Comparison of ENCODE assay signal across 14 cellular contexts in the genomic region with DNA sequence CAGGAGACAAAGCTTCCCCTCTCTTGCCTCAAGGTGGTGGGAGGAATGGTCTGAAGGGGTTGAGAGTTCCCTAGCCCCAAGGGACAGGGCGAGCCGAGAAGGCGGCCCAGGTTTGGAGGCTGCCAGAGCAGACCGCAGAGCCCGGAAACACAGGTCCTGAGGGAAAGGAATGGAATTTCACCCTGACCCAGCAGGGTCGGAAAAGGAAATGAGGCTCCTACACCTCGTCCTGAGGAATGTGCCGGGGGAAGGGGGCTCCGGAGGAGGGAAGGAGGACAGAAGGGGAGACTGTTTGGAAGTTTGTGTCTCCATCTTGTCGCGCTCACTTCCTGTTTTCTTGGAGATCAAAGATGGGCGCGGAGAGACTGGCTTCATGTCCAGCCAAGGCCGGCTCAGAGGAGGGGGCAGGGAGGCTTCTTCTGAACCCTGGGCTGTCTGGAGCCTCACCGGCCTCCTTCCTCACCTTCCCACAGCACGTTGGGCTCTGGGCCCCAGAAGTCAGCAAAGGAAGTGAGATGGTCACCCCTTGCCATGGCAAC. TPM values are rescaled to one million over a fixed set of nuclear protein-coding genes. Genes with fewer than 3 reads are reported as not detected.
A peak's percentile ranks its signal among the peaks of the same experiment; 100 is the strongest.
DNase-seq lines count a peak whose midpoint lies in the region; FAIRE-seq and TF ChIP-seq lines count a peak whose summit lies in the region.
"Had no signal": no experiment of that assay in that cellular context is flagged by ENCODE, and none has a peak within 500 bp of the region (broad histone marks: within the 10 kb centered on the region; RNA-seq: fewer than 3 reads in every experiment).

No MANE protein-coding gene starts in this region.

- no peak for FAIRE-seq in H1 (lab: Jason Lieb, UNC)

- peak overlapping the region; percentile 54 for H3K14ac ChIP-seq in H9 (ENCODE audit: insufficient read depth, low read length)
- no peak overlapping the region for H3K14ac ChIP-seq in H1 (ENCODE audit: insufficient read length)

- H2BK5ac ChIP-seq in H9 (ENCODE audit: insufficient read length, low read length), result no peak overlapping the region
- H2BK5ac ChIP-seq in H1 (ENCODE audit: low read depth, low read length), result peak overlapping the region; percentile 80; the same call in 1 of the 2 replicates

- H3K79me2 ChIP-seq in H9 (ENCODE audit: insufficient read depth, low read length), result no peaks in the 10 kb centered on the region
- no peaks in the 10 kb centered on the region for H3K79me2 ChIP-seq in H1 (ENCODE audit: control insufficient read depth in 1 of 2, insufficient read depth in 2 of 2, low read length in 2 of 2)

- no peak for TF ChIP-seq EP300 in H1 (IDR thresholded peaks at IDR 0.05; ENCODE audit: borderline replicate concordance in 1 of 2, low read depth in 2 of 2, low read length in 2 of 2)

- no peak overlapping the region for H3K4me3 ChIP-seq in H1 (ENCODE audit: extremely low read depth in 1 of 4, insufficient read depth in 2 of 4, low read depth in 3 of 4, low read length in 4 of 4)
- no peak overlapping the region for H3K4me3 ChIP-seq in skin epidermis

- H3K18ac ChIP-seq in H9 (ENCODE audit: insufficient read length, low read depth, low read length) (peak overlapping the region; percentile 45), H1 (ENCODE audit: extremely low read depth, low read length) (peak overlapping the region; percentile 87)

- H3K56ac ChIP-seq in H9 (ENCODE audit: insufficient read length, low read depth, low read length) (no peak overlapping the region), H1 (replicated peaks; ENCODE audit: insufficient read length, low read depth, low read length) (no peak overlapping the region)

- peak overlapping the region; percentile 25 for H4K5ac ChIP-seq in H9 (ENCODE audit: insufficient read length, low read depth, low read length)
- no peak overlapping the region for H4K5ac ChIP-seq in H1 (ENCODE audit: insufficient read length, low read depth, low read length)

- no peak for TF ChIP-seq POLR2A in H1 (IDR thresholded peaks at IDR 0.05; ENCODE audit: control extremely low read depth in 1 of 2, low read depth in 2 of 2, low read length in 2 of 2)

- POLR2A ChIA-PET in H1 (lab: Charles Lee; ENCODE audit: partially characterized antibody), result interaction anchor here (0.7 to 1.8 kb wide), 7 partner anchors 9 to 50 kb away, joined by 3 to 9 read pairs (median 4); a partner anchor contains a TSS

- no CpG with 5 or more reads among the region's 16 CpGs for WGBS in H9 (ENCODE audit: extremely low coverage, insufficient read length, low lambda C conversion rate)
- 80% methylated on average over 16 of the region's 16 CpGs; no CpG with 5 or more reads in 1 of the 2 experiments for WGBS in H1 (ENCODE audit: extremely low coverage in 1 of 2, insufficient coverage in 1 of 2, insufficient read length in 1 of 2, insufficient replicate concordance in 2 of 2, low coverage in 1 of 2, low lambda C conversion rate in 2 of 2, missing lambda C conversion rate in 1 of 2), 2 experiments

- H2BK120ac ChIP-seq in H9 (ENCODE audit: low read depth, low read length, poor library complexity, severe bottlenecking) (no peak overlapping the region), H1 (replicated peaks; ENCODE audit: low read depth, low read length) (no peak overlapping the region)

- DNase-seq in H9 (peak; percentile 64), H1 (ENCODE audit: low read depth in 1 of 2, low spot score in 2 of 2) (no peak), left kidney (ENCODE audit: low read depth, low spot score) (peak; percentile 67), NCI-H524 treated with DMSO at 0.1 percent for 48 hours (lab: John Stamatoyannopoulos, UW) (no peak), SW 1271 (lab: John Stamatoyannopoulos, UW) (no peak), DMS114 treated with DMSO at 0.1 percent for 48 hours (lab: John Stamatoyannopoulos, UW; ENCODE audit: unreplicated experiment) (no peak), DMS153 (lab: John Stamatoyannopoulos, UW) (no peak)
- DNase-seq: activated CD4-positive, alpha-beta memory T cell treated with anti-CD3 and anti-CD28 coated beads, Interleukin-2, amount 10 ng/mL, durations not matched to agents 7 days and 5 days; amniotic stem cell; C1 segment of cervical spinal cord; Karpas-422; NCI-H526 treated with DMSO at 0.1 percent for 48 hours had no signal

- no peak overlapping the region for H3K4me3 Mint-ChIP-seq in H9
- H3K4me3 Mint-ChIP-seq: activated CD4-positive, alpha-beta memory T cell treated with anti-CD3 and anti-CD28 coated beads, Interleukin-2, amount 10 ng/mL, durations not matched to agents 7 days and 5 days had no signal

- no peak overlapping the region for H3K27ac ChIP-seq in H9 (ENCODE audit: insufficient read length, low read depth, low read length)
- no peak overlapping the region; the same call in 1 of the 2 replicates for H3K27ac ChIP-seq in H1 (ENCODE audit: low read depth, low read length)
- peak overlapping the region in 13 of 21 experiments; percentile 5 to 81 (median 51) for H3K27ac ChIP-seq in skin epidermis
- H3K27ac ChIP-seq: neutrophil had no signal

- H3K4me1 Mint-ChIP-seq in H9, result peaks cover 4 to 6% of the 10 kb centered on the region in 2 experiments; a peak in 3 of 4 replicates
- H3K4me1 Mint-ChIP-seq: activated CD4-positive, alpha-beta memory T cell treated with anti-CD3 and anti-CD28 coated beads, Interleukin-2, amount 10 ng/mL, durations not matched to agents 7 days and 5 days had no signal

- H3K9me3 ChIP-seq in H9 (ENCODE audit: control insufficient read depth, low read depth, low read length) (no peaks in the 10 kb centered on the region), H1 (ENCODE audit: insufficient read depth in 2 of 2, low read depth in 1 of 2, low read length in 1 of 2) (no peaks in the 10 kb centered on the region)
- H3K9me3 ChIP-seq: neutrophil had no signal

- no peaks in the 10 kb centered on the region for H3K36me3 ChIP-seq in H1 (ENCODE audit: control insufficient read depth in 2 of 4, insufficient read depth in 4 of 4, low read length in 3 of 4)
- H3K36me3 ChIP-seq: neutrophil had no signal

- H4K20me1 ChIP-seq in H9 (ENCODE audit: control insufficient read depth, insufficient read depth, insufficient read length), result no peaks in the 10 kb centered on the region
- no peaks in the 10 kb centered on the region for H4K20me1 ChIP-seq in H1 (replicated peaks in 1 of 2; ENCODE audit: control insufficient read depth in 1 of 2, insufficient read depth in 2 of 2, low read length in 2 of 2)

- H3K9ac ChIP-seq in H9 (ENCODE audit: extremely low read depth, insufficient read length, low read length) (no peak overlapping the region), H1 (replicated peaks in 1 of 4; ENCODE audit: extremely low read depth in 1 of 4, low read depth in 3 of 4, low read length in 3 of 4) (no peak overlapping the region)

- H4K91ac ChIP-seq in H9 (ENCODE audit: insufficient read length, low read depth, low read length) (peak overlapping the region; percentile 44), H1 (replicated peaks; ENCODE audit: insufficient read length, low read length) (peak overlapping the region; percentile 49)

- H3K4ac ChIP-seq in H9 (ENCODE audit: low read depth, low read length) (no peak overlapping the region), H1 (replicated peaks; ENCODE audit: insufficient read length, low read depth, low read length) (no peak overlapping the region)

- no peak overlapping the region for H3K23ac ChIP-seq in H9 (ENCODE audit: insufficient read length, low read depth, low read length)
- no peak overlapping the region for H3K23ac ChIP-seq in H1 (ENCODE audit: insufficient read length)

- no peak overlapping the region for H3T11ph ChIP-seq in H9 (ENCODE audit: low read length)

- H2BK20ac ChIP-seq in H9 (ENCODE audit: low read depth, low read length, poor library complexity, severe bottlenecking), result no peak overlapping the region
- peak overlapping the region; percentile 98; the same call in 1 of the 2 replicates for H2BK20ac ChIP-seq in H1 (ENCODE audit: low read length)

- CTCF ChIA-PET in H1 (lab: Charles Lee; ENCODE audit: partially characterized antibody), result interaction anchor here (0.6 to 4.5 kb wide), 11 partner anchors 8 to 341 kb away, joined by 3 to 41 read pairs (median 4); no protein-coding TSS in a partner anchor

- TF ChIP-seq CTCF in H9 (conservative IDR thresholded peaks at IDR 0.05), result no peak
- TF ChIP-seq CTCF in H1 (IDR thresholded peaks at IDR 0.05; ENCODE audit: control extremely low read depth in 1 of 3, insufficient read depth in 1 of 3, low read depth in 1 of 3, low read length in 3 of 3), result no peak

- H3K27me3 ChIP-seq in H9 (ENCODE audit: insufficient read depth, low read length) (no peaks in the 10 kb centered on the region), H1 (replicated peaks in 1 of 4; ENCODE audit: control insufficient read depth in 3 of 4, extremely low read depth in 1 of 4, insufficient read depth in 3 of 4, low read length in 3 of 4) (no peaks in the 10 kb centered on the region; a peak in 1 of 7 replicates)
- H3K27me3 ChIP-seq: neutrophil had no signal

- H2AK5ac ChIP-seq in H9 (ENCODE audit: insufficient read length, low read length), result no peak overlapping the region
- H2AK5ac ChIP-seq in H1 (ENCODE audit: low read depth, low read length), result no peak overlapping the region

- H3K27me3 Mint-ChIP-seq in H9 (ENCODE audit: low read depth), result peaks cover 2% of the 10 kb centered on the region
- H3K27me3 Mint-ChIP-seq: activated CD4-positive, alpha-beta memory T cell treated with anti-CD3 and anti-CD28 coated beads, Interleukin-2, amount 10 ng/mL, durations not matched to agents 7 days and 5 days had no signal

- H3K4me2 ChIP-seq in H9 (ENCODE audit: insufficient read depth, insufficient read length, low read length) (no peak overlapping the region), H1 (ENCODE audit: insufficient read depth in 1 of 2, low read depth in 2 of 2, low read length in 2 of 2) (peak overlapping the region in 1 of 2 experiments; percentile 37; a peak in 2 of 4 replicates)

- H2AFZ ChIP-seq in H9 (ENCODE audit: low read length), result peak overlapping the region; percentile 53
- peak overlapping the region; percentile 74; the same call in 1 of the 2 replicates for H2AFZ ChIP-seq in H1 (ENCODE audit: low read length)

- H3K4me1 ChIP-seq in H9 (ENCODE audit: insufficient read depth, low read length) (no peaks in the 10 kb centered on the region), H1 (replicated peaks in 1 of 4; ENCODE audit: control insufficient read depth in 3 of 4, insufficient read depth in 4 of 4, low read length in 3 of 4) (peaks cover 0 to 8% (median 5%) of the 10 kb centered on the region in 4 experiments; a peak in 6 of 7 replicates)

- peaks cover 5 to 12% of the 10 kb centered on the region in 2 experiments; a peak in 3 of 5 replicates for H3K9me3 Mint-ChIP-seq in H9

- H3K36me3 Mint-ChIP-seq in H9 (ENCODE audit: insufficient read depth in 1 of 3, low read depth in 3 of 3), result peaks cover 0 to 8% (median 4%) of the 10 kb centered on the region in 3 experiments; a peak in 3 of 7 replicates

- TF ChIP-seq RAD21 in H1 (IDR thresholded peaks at IDR 0.05 in 1 of 2, conservative IDR thresholded peaks at IDR 0.05 in 1 of 2; ENCODE audit: low read depth in 2 of 2, low read length in 2 of 2), result no peak

- H3K79me1 ChIP-seq in H9 (ENCODE audit: insufficient read depth, low read depth, low read length, poor library complexity, severe bottlenecking) (no peaks in the 10 kb centered on the region), H1 (ENCODE audit: low read depth, low read length) (no peaks in the 10 kb centered on the region)

- H3K23me2 ChIP-seq in H9 (ENCODE audit: insufficient read length, low read depth, low read length, poor library complexity, severe bottlenecking), result no peaks in the 10 kb centered on the region
- H3K23me2 ChIP-seq in H1 (ENCODE audit: low read depth, low read length), result no peaks in the 10 kb centered on the region

- H2BK15ac ChIP-seq in H9 (ENCODE audit: low read depth, low read length), result no peak overlapping the region
- H2BK15ac ChIP-seq in H1 (ENCODE audit: low read length), result 0 out of 2 replicates have a peak overlapping the region, but pooled peaks have one; percentile 81

- peak overlapping the region; percentile 23 to 86 (median 85); a peak in 4 of 7 replicates for H3K27ac Mint-ChIP-seq in H9
- H3K27ac Mint-ChIP-seq: activated CD4-positive, alpha-beta memory T cell treated with anti-CD3 and anti-CD28 coated beads, Interleukin-2, amount 10 ng/mL, durations not matched to agents 7 days and 5 days had no signal

- H2BK12ac ChIP-seq in H9 (ENCODE audit: insufficient read length, low read depth, low read length) (no peak overlapping the region), H1 (ENCODE audit: low read depth, low read length) (peak overlapping the region; percentile 70; the same call in 1 of the 2 replicates)

- H4K8ac ChIP-seq in H9 (replicated peaks; ENCODE audit: insufficient read length, low read depth, low read length) (no peak overlapping the region), H1 (ENCODE audit: extremely low read depth, insufficient read depth, low read length) (peak overlapping the region; percentile 79; the same call in 1 of the 2 replicates)

RNA-seq across cellular contexts. Expression of a gene that starts 9.6 kb away (rescaled TPM):
- total RNA-seq in H9 (2021), result 1.8 and 2.1 TPM in 2 replicates
- 4.2 and 4.4 TPM in 2 replicates for total RNA-seq in H1 (2021; fragmentation: NEBNext Ultra II Directional; extraction: Animal tissue kit (Norgen Biotek cat#: 25700))
- polyA plus RNA-seq in H1 (2011; rRNA removed), result 1.8 and 3.2 TPM in 2 replicates
- 1.1 TPM for polyA plus RNA-seq in H1 (2011; cell fraction: cytosol; rRNA removed)
- polyA plus RNA-seq in H1 (2011; cell fraction: nucleus; rRNA removed), result 2.7 TPM
- polyA plus RNA-seq in H1 (2012, experiment 1 of 2), result 3.7 to 5.2 TPM (median 4.0 TPM) in 4 replicates
- polyA plus RNA-seq in H1 (2012, experiment 2 of 2), result 2.6 TPM
- polyA plus RNA-seq in H1 (2013, experiment 1 of 2), result 6.7 TPM
- polyA plus RNA-seq in H1 (2013, experiment 2 of 2), result 7.6 TPM
- 1.4 and 2.4 TPM in 2 replicates for polyA minus RNA-seq in H1 (2011; rRNA and poly(A)+ RNA removed)
- polyA minus RNA-seq in H1 (2011; cell fraction: cytosol; rRNA and poly(A)+ RNA removed), result 2.3 TPM
- polyA minus RNA-seq in H1 (2011; cell fraction: nucleus; rRNA and poly(A)+ RNA removed), result 2.5 TPM

RNA-seq across cellular contexts. Expression of a gene that starts 32.6 kb away (rescaled TPM):
- total RNA-seq in H9 (2021), result 31.6 and 41.9 TPM in 2 replicates
- total RNA-seq in H1 (2021; fragmentation: NEBNext Ultra II Directional; extraction: Animal tissue kit (Norgen Biotek cat#: 25700)), result 35.9 and 37.9 TPM in 2 replicates
- 39.2 and 44.1 TPM in 2 replicates for polyA plus RNA-seq in H1 (2011; rRNA removed)
- 45.5 TPM for polyA plus RNA-seq in H1 (2011; cell fraction: cytosol; rRNA removed)
- polyA plus RNA-seq in H1 (2011; cell fraction: nucleus; rRNA removed), result 32.0 TPM
- polyA plus RNA-seq in H1 (2012, experiment 1 of 2), result 32.5 to 48.8 TPM (median 43.2 TPM) in 4 replicates
- polyA plus RNA-seq in H1 (2012, experiment 2 of 2), result 31.3 TPM
- 26.6 TPM for polyA plus RNA-seq in H1 (2013, experiment 1 of 2)
- polyA plus RNA-seq in H1 (2013, experiment 2 of 2), result 24.9 TPM
- 9.5 and 12.8 TPM in 2 replicates for polyA minus RNA-seq in H1 (2011; rRNA and poly(A)+ RNA removed)
- 2.6 TPM for polyA minus RNA-seq in H1 (2011; cell fraction: cytosol; rRNA and poly(A)+ RNA removed)
- polyA minus RNA-seq in H1 (2011; cell fraction: nucleus; rRNA and poly(A)+ RNA removed), result 6.3 TPM

RNA-seq across cellular contexts. Expression of a gene that starts 42.2 kb away (rescaled TPM):
- total RNA-seq in H9 (2021), result 68.4 TPM in 2 replicates
- 62.4 and 63.7 TPM in 2 replicates for total RNA-seq in H1 (2021; fragmentation: NEBNext Ultra II Directional; extraction: Animal tissue kit (Norgen Biotek cat#: 25700))
- 83.0 and 125 TPM in 2 replicates for polyA plus RNA-seq in H1 (2011; rRNA removed)
- polyA plus RNA-seq in H1 (2011; cell fraction: cytosol; rRNA removed), result 71.0 TPM
- polyA plus RNA-seq in H1 (2011; cell fraction: nucleus; rRNA removed), result 156 TPM
- polyA plus RNA-seq in H1 (2012, experiment 1 of 2), result 56.8 to 70.0 TPM (median 66.4 TPM) in 4 replicates
- 58.0 TPM for polyA plus RNA-seq in H1 (2012, experiment 2 of 2)
- 38.7 TPM for polyA plus RNA-seq in H1 (2013, experiment 1 of 2)
- 35.7 TPM for polyA plus RNA-seq in H1 (2013, experiment 2 of 2)
- 55.2 and 85.0 TPM in 2 replicates for polyA minus RNA-seq in H1 (2011; rRNA and poly(A)+ RNA removed)
- polyA minus RNA-seq in H1 (2011; cell fraction: cytosol; rRNA and poly(A)+ RNA removed), result 72.3 TPM
- 52.7 TPM for polyA minus RNA-seq in H1 (2011; cell fraction: nucleus; rRNA and poly(A)+ RNA removed)

RNA-seq across cellular contexts. Expression of a gene that starts 54.5 kb away (rescaled TPM):
- 29.8 and 30.2 TPM in 2 replicates for total RNA-seq in H9 (2021)
- total RNA-seq in H1 (2021; fragmentation: NEBNext Ultra II Directional; extraction: Animal tissue kit (Norgen Biotek cat#: 25700)), result 37.7 and 43.7 TPM in 2 replicates
- polyA plus RNA-seq in H1 (2011; rRNA removed), result 64.4 and 72.9 TPM in 2 replicates
- 60.4 TPM for polyA plus RNA-seq in H1 (2011; cell fraction: cytosol; rRNA removed)
- 54.5 TPM for polyA plus RNA-seq in H1 (2011; cell fraction: nucleus; rRNA removed)
- polyA plus RNA-seq in H1 (2012, experiment 1 of 2), result 22.5 to 37.7 TPM (median 31.4 TPM) in 4 replicates
- polyA plus RNA-seq in H1 (2012, experiment 2 of 2), result 33.2 TPM
- 27.2 TPM for polyA plus RNA-seq in H1 (2013, experiment 1 of 2)
- polyA plus RNA-seq in H1 (2013, experiment 2 of 2), result 27.7 TPM
- 40.3 and 44.6 TPM in 2 replicates for polyA minus RNA-seq in H1 (2011; rRNA and poly(A)+ RNA removed)
- polyA minus RNA-seq in H1 (2011; cell fraction: cytosol; rRNA and poly(A)+ RNA removed), result 18.6 TPM
- 23.3 TPM for polyA minus RNA-seq in H1 (2011; cell fraction: nucleus; rRNA and poly(A)+ RNA removed)

RNA-seq across cellular contexts. Expression of a gene that starts 59.1 kb away (rescaled TPM):
- total RNA-seq in H9 (2021), result 85.7 and 87.8 TPM in 2 replicates
- total RNA-seq in H1 (2021; fragmentation: NEBNext Ultra II Directional; extraction: Animal tissue kit (Norgen Biotek cat#: 25700)), result 86.3 and 87.5 TPM in 2 replicates
- 69.1 and 94.0 TPM in 2 replicates for polyA plus RNA-seq in H1 (2011; rRNA removed)
- 79.0 TPM for polyA plus RNA-seq in H1 (2011; cell fraction: cytosol; rRNA removed)
- polyA plus RNA-seq in H1 (2011; cell fraction: nucleus; rRNA removed), result 126 TPM
- 55.7 to 89.9 TPM (median 79.6 TPM) in 4 replicates for polyA plus RNA-seq in H1 (2012, experiment 1 of 2)
- polyA plus RNA-seq in H1 (2012, experiment 2 of 2), result 70.2 TPM
- 42.8 TPM for polyA plus RNA-seq in H1 (2013, experiment 1 of 2)
- 41.6 TPM for polyA plus RNA-seq in H1 (2013, experiment 2 of 2)
- 75.4 and 85.6 TPM in 2 replicates for polyA minus RNA-seq in H1 (2011; rRNA and poly(A)+ RNA removed)
- 42.9 TPM for polyA minus RNA-seq in H1 (2011; cell fraction: cytosol; rRNA and poly(A)+ RNA removed)
- 73.9 TPM for polyA minus RNA-seq in H1 (2011; cell fraction: nucleus; rRNA and poly(A)+ RNA removed)

Comparison
In these comparisons a context has a peak if more than half of its experiments do, and no peak if none do; other contexts are left out.
1. DNase-seq: peak in H9 (single experiment) and left kidney (single experiment); none in H1 (0 of 2), NCI-H524 treated with DMSO at 0.1 percent for 48 hours (single experiment), SW 1271 (0 of 2), DMS114 treated with DMSO at 0.1 percent for 48 hours (single experiment) and DMS153 (single experiment).
2. H3K27ac ChIP-seq: peak in skin epidermis (13 of 21); none in H9 (single experiment) and H1 (single experiment).